In the genomic region with DNA sequence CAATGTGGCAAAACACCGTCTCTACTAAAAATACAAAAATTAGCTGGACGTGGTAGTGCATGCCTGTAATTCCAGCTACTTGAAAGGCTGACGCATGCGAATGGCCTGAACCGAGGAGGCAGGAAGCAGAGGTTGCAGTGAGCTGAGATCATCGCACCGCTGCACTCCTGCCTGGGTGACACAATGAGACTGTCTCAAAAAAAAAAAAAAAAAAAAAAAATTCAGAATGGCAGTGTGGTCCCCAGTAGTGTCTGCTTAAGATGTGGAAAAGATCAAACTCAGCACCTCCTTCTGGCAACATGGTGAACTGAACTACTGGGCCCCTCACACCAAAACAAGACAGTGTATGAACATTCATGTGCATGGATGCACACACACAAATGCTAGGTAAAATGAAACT, we compare ENCODE assay signal across 9 cellular contexts. TPM values are rescaled to one million over a fixed set of nuclear protein-coding genes. Genes with fewer than 3 reads are reported as not detected.
A peak's percentile ranks its signal among the peaks of the same experiment; 100 is the strongest.
DNase-seq lines count a peak whose midpoint lies in the region; ATAC-seq, FAIRE-seq and TF ChIP-seq lines count a peak whose summit lies in the region.
"Had no signal": no experiment of that assay in that cellular context is flagged by ENCODE, and none has a peak within 500 bp of the region (broad histone marks: within the 10 kb centered on the region; RNA-seq: fewer than 3 reads in every experiment).

No MANE protein-coding gene starts in this region.

- H3K18ac ChIP-seq in H1 (ENCODE audit: extremely low read depth, low read length): no peak overlapping the region
- no peak overlapping the region for H3K18ac ChIP-seq in neuronal stem cell (ENCODE audit: low read length)

- no peak overlapping the region for H3K23ac ChIP-seq in H1 (ENCODE audit: insufficient read length)
- no peak overlapping the region for H3K23ac ChIP-seq in neuronal stem cell (ENCODE audit: low read depth, low read length, poor library complexity)

- H3K56ac ChIP-seq in H1 (replicated peaks; ENCODE audit: insufficient read length, low read depth, low read length): no peak overlapping the region

- no peak overlapping the region for H3K14ac ChIP-seq in H1 (ENCODE audit: insufficient read length)
- no peak overlapping the region for H3K14ac ChIP-seq in neuronal stem cell (ENCODE audit: low read length)

- H2BK120ac ChIP-seq in H1 (replicated peaks; ENCODE audit: low read depth, low read length) (no peak overlapping the region), neuronal stem cell (ENCODE audit: low read depth, low read length) (no peak overlapping the region)

- H4K20me1 ChIP-seq in H1 (replicated peaks in 1 of 2; ENCODE audit: control insufficient read depth in 1 of 2, insufficient read depth in 2 of 2, low read length in 2 of 2): peaks cover 0 to 1% of the 10 kb centered on the region in 2 experiments

- H2AFZ ChIP-seq in H1 (ENCODE audit: low read length) (no peak overlapping the region), neuronal stem cell (ENCODE audit: low read length) (no peak overlapping the region)

- peak; percentile 53 for ATAC-seq in GM18868 (IDR thresholded peaks at IDR 0.05; ENCODE audit: unreplicated experiment)

- H2BK20ac ChIP-seq in H1 (ENCODE audit: low read length): no peak overlapping the region

- no peak overlapping the region for H4K8ac ChIP-seq in H1 (ENCODE audit: extremely low read depth, insufficient read depth, low read length)
- H4K8ac ChIP-seq in neuronal stem cell (ENCODE audit: low read depth, low read length): no peak overlapping the region

- H2AK5ac ChIP-seq in H1 (ENCODE audit: low read depth, low read length): no peak overlapping the region
- no peak overlapping the region for H2AK5ac ChIP-seq in neuronal stem cell (ENCODE audit: low read depth, low read length)

- no peak overlapping the region for H3K27ac ChIP-seq in H1 (ENCODE audit: low read depth, low read length)
- H3K27ac ChIP-seq in neuronal stem cell (replicated peaks; ENCODE audit: low read length): no peak overlapping the region

- H3K4me3 ChIP-seq in H1 (ENCODE audit: extremely low read depth in 1 of 4, insufficient read depth in 2 of 4, low read depth in 3 of 4, low read length in 4 of 4) (no peak overlapping the region), neuronal stem cell (ENCODE audit: low read length in 2 of 2) (no peak overlapping the region)

- H2BK5ac ChIP-seq in H1 (ENCODE audit: low read depth, low read length) (no peak overlapping the region), neuronal stem cell (ENCODE audit: low read length) (no peak overlapping the region)

- no peak for FAIRE-seq in H1 (lab: Jason Lieb, UNC)

- H3K9ac ChIP-seq in H1 (replicated peaks in 1 of 4; ENCODE audit: extremely low read depth in 1 of 4, low read depth in 3 of 4, low read length in 3 of 4): no peak overlapping the region
- H3K9ac ChIP-seq in neuronal stem cell (ENCODE audit: low read depth, low read length, poor library complexity): no peak overlapping the region

- no peak overlapping the region for H4K91ac ChIP-seq in H1 (replicated peaks; ENCODE audit: insufficient read length, low read length)
- no peak overlapping the region for H4K91ac ChIP-seq in neuronal stem cell (ENCODE audit: low read depth, low read length, poor library complexity)

- no peak overlapping the region for H3K4me2 ChIP-seq in H1 (ENCODE audit: insufficient read depth in 1 of 2, low read depth in 2 of 2, low read length in 2 of 2)
- H3K4me2 ChIP-seq in neuronal stem cell (ENCODE audit: insufficient read depth, low read length, poor library complexity, severe bottlenecking): no peak overlapping the region

- H3K79me1 ChIP-seq in H1 (ENCODE audit: low read depth, low read length): no peaks in the 10 kb centered on the region
- no peaks in the 10 kb centered on the region for H3K79me1 ChIP-seq in neuronal stem cell (ENCODE audit: low read depth, low read length)

- H3K27me3 ChIP-seq in H1 (replicated peaks in 1 of 4; ENCODE audit: control insufficient read depth in 3 of 4, extremely low read depth in 1 of 4, insufficient read depth in 3 of 4, low read length in 3 of 4): no peaks in the 10 kb centered on the region
- no peaks in the 10 kb centered on the region for H3K27me3 ChIP-seq in neuronal stem cell (ENCODE audit: control insufficient read depth in 3 of 3, insufficient read depth in 3 of 3, low read depth in 1 of 3, low read length in 3 of 3)

- H3K23me2 ChIP-seq in H1 (ENCODE audit: low read depth, low read length): no peaks in the 10 kb centered on the region

- no peak overlapping the region for H3K4ac ChIP-seq in H1 (replicated peaks; ENCODE audit: insufficient read length, low read depth, low read length)
- no peak overlapping the region for H3K4ac ChIP-seq in neuronal stem cell (ENCODE audit: low read length)

- no peak overlapping the region for H2BK12ac ChIP-seq in H1 (ENCODE audit: low read depth, low read length)
- no peak overlapping the region for H2BK12ac ChIP-seq in neuronal stem cell (ENCODE audit: low read length)

- DNase-seq in T-helper 2 cell (peak in 3 of 5 experiments; percentile 27 to 84 (median 31)), H1 (ENCODE audit: low read depth in 1 of 2, low spot score in 2 of 2) (peak in 1 of 2 experiments; percentile 3), neuronal stem cell (ENCODE audit: low spot score) (no peak), hypothalamus (lab: John Stamatoyannopoulos, UW) (no peak), medulla oblongata (ENCODE audit: extremely low spot score) (no peak), NCI-H1694 (lab: John Stamatoyannopoulos, UW) (no peak)
- DNase-seq in stimulated activated CD4-positive, alpha-beta T cell treated with anti-CD3 and anti-CD28 coated beads, Interleukin-2, amount 100 ng/mL, for 48 hours: peak; percentile 5 to 16
- DNase-seq: head of caudate nucleus had no signal

- H3K9me3 ChIP-seq in H1 (ENCODE audit: insufficient read depth in 2 of 2, low read depth in 1 of 2, low read length in 1 of 2): no peaks in the 10 kb centered on the region
- H3K9me3 ChIP-seq in neuronal stem cell (replicated peaks in 1 of 2; ENCODE audit: control insufficient read depth in 2 of 2, insufficient read depth in 1 of 2, low read depth in 1 of 2, low read length in 2 of 2): no peaks in the 10 kb centered on the region

- TF ChIP-seq POLR2A in H1 (IDR thresholded peaks at IDR 0.05; ENCODE audit: control extremely low read depth in 1 of 2, low read depth in 2 of 2, low read length in 2 of 2): no peak

- no peak for TF ChIP-seq EP300 in H1 (IDR thresholded peaks at IDR 0.05; ENCODE audit: borderline replicate concordance in 1 of 2, low read depth in 2 of 2, low read length in 2 of 2)

- POLR2A ChIA-PET in H1 (lab: Charles Lee; ENCODE audit: partially characterized antibody): no interaction called here

- no peak overlapping the region for H4K5ac ChIP-seq in H1 (ENCODE audit: insufficient read length, low read depth, low read length)

- CTCF ChIA-PET in H1 (lab: Charles Lee; ENCODE audit: partially characterized antibody): interaction anchor here (1.1 to 3.6 kb wide), 8 partner anchors 10 to 134 kb away, joined by 3 to 15 read pairs (median 5); partner anchors contain the start of gene MBTPS2

- no peaks in the 10 kb centered on the region for H3K4me1 ChIP-seq in H1 (replicated peaks in 1 of 4; ENCODE audit: control insufficient read depth in 3 of 4, insufficient read depth in 4 of 4, low read length in 3 of 4)
- H3K4me1 ChIP-seq in neuronal stem cell (ENCODE audit: control insufficient read depth in 2 of 2, insufficient read depth in 1 of 2, low read depth in 1 of 2, low read length in 2 of 2): no peaks in the 10 kb centered on the region

- H3K79me2 ChIP-seq in H1 (ENCODE audit: control insufficient read depth in 1 of 2, insufficient read depth in 2 of 2, low read length in 2 of 2): peaks cover 0 to 8% of the 10 kb centered on the region in 2 experiments; a peak in 1 of 4 replicates

- H2BK15ac ChIP-seq in H1 (ENCODE audit: low read length) (no peak overlapping the region), neuronal stem cell (ENCODE audit: low read length) (no peak overlapping the region)

- WGBS in H1 (ENCODE audit: extremely low coverage in 1 of 2, insufficient coverage in 1 of 2, insufficient read length in 1 of 2, insufficient replicate concordance in 2 of 2, low coverage in 1 of 2, low lambda C conversion rate in 2 of 2, missing lambda C conversion rate in 1 of 2), 2 experiments: 94% methylated on average over 7 of the region's 7 CpGs; no CpG with 5 or more reads in 1 of the 2 experiments
- no CpG with 5 or more reads among the region's 7 CpGs for WGBS in neuronal stem cell (ENCODE audit: extremely low coverage in 2 of 2, insufficient read length in 2 of 2, insufficient replicate concordance in 1 of 2), 2 donors

- H3K36me3 ChIP-seq in H1 (ENCODE audit: control insufficient read depth in 2 of 4, insufficient read depth in 4 of 4, low read length in 3 of 4) (peaks cover 2 to 58% (median 23%) of the 10 kb centered on the region in 4 experiments; a peak in 7 of 8 replicates), neuronal stem cell (replicated peaks in 1 of 2; ENCODE audit: control insufficient read depth in 2 of 2, insufficient read depth in 2 of 2, low read length in 2 of 2) (peaks cover 5 to 94% of the 10 kb centered on the region in 2 donors)

- peak; percentile 16 to 35; a peak in 3 of 4 replicates for TF ChIP-seq RAD21 in H1 (IDR thresholded peaks at IDR 0.05 in 1 of 2, conservative IDR thresholded peaks at IDR 0.05 in 1 of 2; ENCODE audit: low read depth in 2 of 2, low read length in 2 of 2)

- no peak for TF ChIP-seq CTCF in H1 (IDR thresholded peaks at IDR 0.05; ENCODE audit: control extremely low read depth in 1 of 3, insufficient read depth in 1 of 3, low read depth in 1 of 3, low read length in 3 of 3)

RNA-seq across cellular contexts. Expression of gene SMS, which starts 32.2 kb away (rescaled TPM):
- 247 and 256 TPM in 2 replicates for total RNA-seq in H1 (2021; fragmentation: NEBNext Ultra II Directional; extraction: Animal tissue kit (Norgen Biotek cat#: 25700))
- 61.8 and 66.3 TPM in 2 replicates for polyA plus RNA-seq in H1 (2011; rRNA removed)
- 122 TPM for polyA plus RNA-seq in H1 (2011; cell fraction: cytosol; rRNA removed)
- 45.8 TPM for polyA plus RNA-seq in H1 (2011; cell fraction: nucleus; rRNA removed)
- polyA plus RNA-seq in H1 (2012, experiment 1 of 2): 180 to 311 TPM (median 196 TPM) in 4 replicates
- 48.2 TPM for polyA plus RNA-seq in H1 (2012, experiment 2 of 2)
- polyA plus RNA-seq in H1 (2013, experiment 1 of 2): 168 TPM
- polyA plus RNA-seq in H1 (2013, experiment 2 of 2): 180 TPM
- polyA minus RNA-seq in H1 (2011; rRNA and poly(A)+ RNA removed): 35.0 and 43.8 TPM in 2 replicates
- polyA minus RNA-seq in H1 (2011; cell fraction: cytosol; rRNA and poly(A)+ RNA removed): 124 TPM
- polyA minus RNA-seq in H1 (2011; cell fraction: nucleus; rRNA and poly(A)+ RNA removed): 39.5 TPM
- polyA plus RNA-seq in neuronal stem cell (2013, experiment 1 of 2): 95.7 TPM
- polyA plus RNA-seq in neuronal stem cell (2013, experiment 2 of 2): 97.5 TPM

RNA-seq across cellular contexts. Expression of gene PHEX, which starts 59.4 kb away (rescaled TPM):
- total RNA-seq in H1 (2021; fragmentation: NEBNext Ultra II Directional; extraction: Animal tissue kit (Norgen Biotek cat#: 25700)): 0.11 and 0.15 TPM in 2 replicates
- polyA plus RNA-seq in H1 (2011; rRNA removed): 0.02 and 0.03 TPM in 2 replicates
- 0.03 TPM for polyA plus RNA-seq in H1 (2011; cell fraction: cytosol; rRNA removed)
- polyA plus RNA-seq in H1 (2011; cell fraction: nucleus; rRNA removed): 0.03 TPM
- 0.03 TPM in 2 of 4 replicates, not detected in the others for polyA plus RNA-seq in H1 (2012, experiment 1 of 2)
- polyA plus RNA-seq in H1 (2012, experiment 2 of 2): not detected
- 0.04 TPM for polyA plus RNA-seq in H1 (2013, experiment 1 of 2)
- 0.07 TPM for polyA plus RNA-seq in H1 (2013, experiment 2 of 2)
- polyA minus RNA-seq in H1 (2011; rRNA and poly(A)+ RNA removed): 0.13 and 0.29 TPM in 2 replicates
- not detected for polyA minus RNA-seq in H1 (2011; cell fraction: cytosol; rRNA and poly(A)+ RNA removed)
- 0.50 TPM for polyA minus RNA-seq in H1 (2011; cell fraction: nucleus; rRNA and poly(A)+ RNA removed)
- 0.01 TPM for polyA plus RNA-seq in neuronal stem cell (2013, experiment 1 of 2)
- 0.06 TPM for polyA plus RNA-seq in neuronal stem cell (2013, experiment 2 of 2)

Comparison
In these comparisons a context has a peak if more than half of its experiments do, and no peak if none do; other contexts are left out.
1. DNase-seq: peak in T-helper 2 cell (3 of 5) and stimulated activated CD4-positive, alpha-beta T cell treated with anti-CD3 and anti-CD28 coated beads, Interleukin-2, amount 100 ng/mL, for 48 hours (2 of 2); none in neuronal stem cell (single experiment), hypothalamus (0 of 51), medulla oblongata (single experiment) and NCI-H1694 (single experiment).